9 cellular contexts compared by ENCODE assay signal in the genomic region with DNA sequence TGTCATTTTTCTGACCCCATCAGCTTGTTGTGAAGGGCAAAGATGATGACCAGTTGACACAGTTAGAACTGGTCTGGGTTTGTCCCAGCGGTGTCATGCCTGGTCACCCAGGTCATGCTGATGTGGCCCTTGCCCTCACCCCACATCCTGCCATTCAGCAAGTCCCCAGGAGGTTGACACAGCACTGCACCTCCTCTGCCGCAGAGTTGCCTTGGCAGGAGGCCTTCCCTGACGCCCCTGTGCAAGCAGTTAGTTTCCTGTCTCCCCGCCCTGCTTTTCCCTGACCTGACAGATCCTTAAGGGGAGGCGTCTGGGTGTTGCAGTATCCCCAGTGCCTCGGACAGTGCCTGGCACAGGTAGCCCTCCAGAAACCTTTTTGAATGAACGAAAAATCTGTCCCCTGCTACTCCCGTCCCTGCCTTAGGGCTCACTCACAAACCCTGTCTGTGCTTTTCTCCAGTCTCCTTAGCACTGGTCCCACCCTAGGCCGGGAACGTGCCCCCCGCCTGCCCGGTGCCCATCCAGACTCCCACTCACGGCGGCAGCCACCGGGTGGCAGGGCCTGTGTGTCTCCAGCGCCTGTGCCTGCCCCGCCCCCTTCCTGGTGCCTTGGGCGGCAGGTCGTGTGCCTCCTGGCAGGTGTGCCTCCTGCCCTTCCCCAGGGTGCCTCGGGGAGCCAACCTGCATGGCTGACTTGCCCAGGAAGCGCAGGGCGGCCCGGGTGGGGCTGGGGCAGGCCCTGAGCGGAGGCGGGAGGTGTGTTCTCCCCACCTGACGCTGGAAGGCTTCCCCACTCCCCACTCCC. TPM values are rescaled to one million over a fixed set of nuclear protein-coding genes. Genes with fewer than 3 reads are reported as not detected.
DNase-seq lines count a peak whose midpoint lies in the region; ATAC-seq and TF ChIP-seq lines count a peak whose summit lies in the region.
"Had no signal": no experiment of that assay in that cellular context is flagged by ENCODE, and none has a peak within 500 bp of the region (broad histone marks: within the 10 kb centered on the region; RNA-seq: fewer than 3 reads in every experiment).

No MANE protein-coding gene starts in this region.

- no peak overlapping the region for H3K14ac ChIP-seq in trophoblast cell (ENCODE audit: low read length)

- H3K36me3 ChIP-seq in BLaER1 (no peaks in the 10 kb centered on the region), H7 (replicated peaks; ENCODE audit: control insufficient read depth, insufficient read depth, low read length) (no peaks in the 10 kb centered on the region), right lobe of liver (no peaks in the 10 kb centered on the region), trophoblast cell (ENCODE audit: control insufficient read depth in 1 of 2, insufficient read depth in 2 of 2, low read length in 2 of 2) (no peaks in the 10 kb centered on the region)

- H3K4me3 Mint-ChIP-seq in activated CD8-positive, alpha-beta T cell treated with anti-CD3 and anti-CD28 coated beads for 36 hours, result no peak overlapping the region

- H2BK12ac ChIP-seq in trophoblast cell (ENCODE audit: low read length), result no peak overlapping the region

- peaks cover 36% of the 10 kb centered on the region for H3K4me1 Mint-ChIP-seq in activated CD8-positive, alpha-beta T cell treated with anti-CD3 and anti-CD28 coated beads for 36 hours (ENCODE audit: low read depth)

- H3K79me1 ChIP-seq in trophoblast cell (ENCODE audit: low read length), result no peaks in the 10 kb centered on the region

- no peak overlapping the region for H2BK120ac ChIP-seq in trophoblast cell (ENCODE audit: insufficient read depth, low read length, poor library complexity)

- CTCF ChIA-PET in activated CD8-positive, alpha-beta T cell treated with anti-CD3 and anti-CD28 coated beads for 36 hours (lab: Charles Lee), result interaction anchor here (1.5 kb wide), 1 partner anchor 54 kb away, joined by 4 read pairs; no protein-coding TSS in a partner anchor

- H3K9me3 ChIP-seq in BLaER1 (no peaks in the 10 kb centered on the region), right lobe of liver (no peaks in the 10 kb centered on the region), trophoblast cell (ENCODE audit: insufficient read depth, low read depth, low read length) (peaks cover 2% of the 10 kb centered on the region)
- H3K9me3 ChIP-seq: psoas muscle had no signal

- H3K4me2 ChIP-seq in BLaER1 (peak overlapping the region; percentile 93), trophoblast cell (ENCODE audit: low read length) (no peak overlapping the region)

- POLR2A ChIA-PET in activated CD8-positive, alpha-beta T cell treated with anti-CD3 and anti-CD28 coated beads for 36 hours (lab: Charles Lee), result interaction anchor here (0.7 kb wide), 1 partner anchor 20 kb away, joined by 3 read pairs; no protein-coding TSS in a partner anchor

- peaks cover 82% of the 10 kb centered on the region for H3K4me1 ChIP-seq in BLaER1
- H3K4me1 ChIP-seq in right lobe of liver, result no peaks in the 10 kb centered on the region
- peaks cover 10 to 23% of the 10 kb centered on the region in 2 experiments for H3K4me1 ChIP-seq in trophoblast cell (ENCODE audit: control insufficient read depth in 1 of 2, insufficient read depth in 2 of 2, low read length in 2 of 2)
- H3K4me1 ChIP-seq: psoas muscle had no signal

- peak overlapping the region; percentile 69 for H3K9ac ChIP-seq in BLaER1
- no peak overlapping the region for H3K9ac ChIP-seq in trophoblast cell (ENCODE audit: low read length)

- H3K27me3 Mint-ChIP-seq in activated CD8-positive, alpha-beta T cell treated with anti-CD3 and anti-CD28 coated beads for 36 hours, result peaks cover 10% of the 10 kb centered on the region

- no peaks in the 10 kb centered on the region for H3K79me2 ChIP-seq in trophoblast cell (ENCODE audit: control insufficient read depth, insufficient read depth, low read length, poor library complexity)

- no peak overlapping the region for H4K8ac ChIP-seq in trophoblast cell (ENCODE audit: low read depth, low read length)

- H3K23ac ChIP-seq in trophoblast cell (ENCODE audit: low read length), result no peak overlapping the region

- 34% methylated on average over 8 of the region's 26 CpGs for WGBS in right lobe of liver (ENCODE audit: insufficient coverage, low coverage, low lambda C conversion rate, missing lambda C conversion rate)
- no CpG with 5 or more reads among the region's 26 CpGs for WGBS in trophoblast cell (ENCODE audit: extremely low coverage, insufficient coverage, insufficient read length)

- no peak overlapping the region for H4K12ac ChIP-seq in trophoblast cell (ENCODE audit: low read depth, low read length)

- no peak overlapping the region for H3K4ac ChIP-seq in trophoblast cell (ENCODE audit: low read depth, low read length)

- H3K36me3 Mint-ChIP-seq in activated CD8-positive, alpha-beta T cell treated with anti-CD3 and anti-CD28 coated beads for 36 hours (ENCODE audit: low read depth), result no peaks in the 10 kb centered on the region

- H3K27ac ChIP-seq in BLaER1 (peak overlapping the region; percentile 76), right lobe of liver (no peak overlapping the region), trophoblast cell (ENCODE audit: low read depth, low read length) (no peak overlapping the region)
- H3K27ac ChIP-seq: psoas muscle had no signal

- no peaks in the 10 kb centered on the region for H3K9me3 Mint-ChIP-seq in activated CD8-positive, alpha-beta T cell treated with anti-CD3 and anti-CD28 coated beads for 36 hours

- peaks cover 33% of the 10 kb centered on the region for H4K20me1 ChIP-seq in BLaER1

- no peak for TF ChIP-seq CTCF in activated CD8-positive, alpha-beta T cell treated with anti-CD3 and anti-CD28 coated beads for 36 hours (IDR thresholded peaks at IDR 0.05)
- no peak for TF ChIP-seq CTCF in right lobe of liver (IDR thresholded peaks at IDR 0.05)

- peak; percentile 60 for ATAC-seq in activated CD8-positive, alpha-beta T cell treated with anti-CD3 and anti-CD28 coated beads for 36 hours
- peak; percentile 49 to 64 (median 61) for ATAC-seq in right lobe of liver

- H4K91ac ChIP-seq in trophoblast cell (ENCODE audit: low read depth, low read length), result no peak overlapping the region

- TF ChIP-seq POLR2A in right lobe of liver (IDR thresholded peaks at IDR 0.05), result no peak

- H3K18ac ChIP-seq in trophoblast cell (ENCODE audit: low read length), result no peak overlapping the region

- H2AFZ ChIP-seq in trophoblast cell (ENCODE audit: insufficient read depth, low read length, poor library complexity), result no peak overlapping the region

- H2BK5ac ChIP-seq in trophoblast cell (ENCODE audit: low read depth, low read length, poor library complexity), result no peak overlapping the region

- H3K27ac Mint-ChIP-seq in activated CD8-positive, alpha-beta T cell treated with anti-CD3 and anti-CD28 coated beads for 36 hours, result peak overlapping the region; percentile 36

- DNase-seq in H7, result peak; percentile 81
- peak; percentile 51 for DNase-seq in activated CD8-positive, alpha-beta T cell treated with anti-CD3 and anti-CD28 coated beads for 36 hours
- no peak for DNase-seq in right lobe of liver
- no peak for DNase-seq in hepatic stellate cell (ENCODE audit: low spot score)
- no peak for DNase-seq in NCI-H2107 (lab: John Stamatoyannopoulos, UW)
- no peak for DNase-seq in trophoblast cell
- no peak for DNase-seq in SIG-M5 (lab: John Stamatoyannopoulos, UW)
- DNase-seq: psoas muscle had no signal

- intact Hi-C loops in activated CD8-positive, alpha-beta T cell treated with anti-CD3 and anti-CD28 coated beads for 36 hours (cut with micrococcal nuclease), result no loop called here
- intact Hi-C loops in right lobe of liver (cut with DNase I), result loop anchor here in 1 of 2 donors (5.0 kb wide), 1 partner anchor 49 kb away; no protein-coding TSS in a partner anchor

- H3K4me3 ChIP-seq in BLaER1 (peak overlapping the region; percentile 49), H7 (ENCODE audit: insufficient read depth, low read depth, low read length) (no peak overlapping the region), right lobe of liver (no peak overlapping the region), trophoblast cell (ENCODE audit: low read depth, low read length) (no peak overlapping the region)
- H3K4me3 ChIP-seq: psoas muscle had no signal

- no peak overlapping the region for H2AK5ac ChIP-seq in trophoblast cell (ENCODE audit: low read length)

- H3K27me3 ChIP-seq in BLaER1, result no peaks in the 10 kb centered on the region
- no peaks in the 10 kb centered on the region for H3K27me3 ChIP-seq in H7 (ENCODE audit: control insufficient read depth, insufficient read depth, low read length)
- no peaks in the 10 kb centered on the region for H3K27me3 ChIP-seq in right lobe of liver
- H3K27me3 ChIP-seq in trophoblast cell (ENCODE audit: insufficient read depth, low read length), result no peaks in the 10 kb centered on the region

RNA-seq across cellular contexts. Expression of gene SMOX, which starts 13.0 kb away (rescaled TPM):
- total RNA-seq in H7 (2014; rRNA removed; shearing (Covaris generic)), result 12.5 and 13.8 TPM in 2 replicates
- total RNA-seq in activated CD8-positive, alpha-beta T cell treated with anti-CD3 and anti-CD28 coated beads for 36 hours, result 1 to 10 TPM; 7.0 to 8.4 TPM
- 10 to 100 TPM in 1 of 6 experiments, 1 to 10 TPM in 4, under 1 TPM in 1; 0.95 to 11.7 (median 4.3) TPM for total RNA-seq in right lobe of liver
- 33.1 and 36.6 TPM in 2 replicates for polyA plus RNA-seq in trophoblast cell (2013)

Comparison
In these comparisons a context has a peak if more than half of its experiments do, and no peak if none do; other contexts are left out.
1. DNase-seq: peak in H7 (single experiment) and activated CD8-positive, alpha-beta T cell treated with anti-CD3 and anti-CD28 coated beads for 36 hours (single experiment); none in right lobe of liver (0 of 3), hepatic stellate cell (single experiment), NCI-H2107 (single experiment), trophoblast cell (0 of 2) and SIG-M5 (single experiment).